In the genomic region with DNA sequence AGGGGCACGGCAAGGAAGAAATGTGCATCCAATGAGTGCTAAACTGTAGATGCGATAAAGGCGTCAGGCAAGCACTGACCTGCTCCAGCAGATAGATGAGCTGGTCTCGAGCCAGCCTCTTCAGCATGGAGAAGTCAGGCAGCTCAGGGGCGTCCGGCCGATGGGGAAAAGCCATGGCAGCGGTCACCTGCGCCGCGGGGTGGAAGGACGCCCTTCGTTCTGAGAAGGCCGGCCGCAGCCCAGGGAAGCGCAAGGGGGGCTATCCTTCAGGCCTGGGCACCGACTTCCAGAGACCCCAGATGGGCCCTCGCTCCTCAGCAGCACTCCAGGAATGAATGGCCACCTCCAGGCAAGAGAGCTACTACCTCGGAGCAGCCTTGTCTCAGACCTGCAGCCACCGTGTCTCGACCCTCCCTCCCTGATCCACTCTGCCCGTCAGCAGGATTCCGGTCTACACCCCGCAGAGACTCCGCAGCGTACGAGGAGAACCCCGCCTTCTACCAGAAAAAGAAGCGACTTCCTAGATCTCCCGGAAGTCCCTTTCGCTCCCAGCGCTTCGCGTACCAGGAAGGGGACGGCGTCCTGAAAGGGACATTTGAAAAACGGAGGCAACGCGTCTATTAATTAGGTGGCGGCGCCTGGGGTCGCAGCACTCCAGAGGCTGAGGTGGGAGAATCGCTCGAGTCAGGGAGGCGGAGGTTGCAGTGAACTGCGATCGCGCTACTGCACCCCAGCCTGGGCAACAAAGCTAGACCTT, we compare ENCODE assay signal across 1 cellular context.
TF ChIP-seq lines count a peak whose summit lies in the region.

A gene (minus strand): TSS at position 520 of the 757 bp plus-strand sequence. CDS start 345 bp downstream, at position 175.

TF ChIP-seq in GM12878, 131 proteins besides CTCF, POLR2A, EP300 and RAD21 (continued from another document and continues in another):
- TF ChIP-seq, protein P1, sequence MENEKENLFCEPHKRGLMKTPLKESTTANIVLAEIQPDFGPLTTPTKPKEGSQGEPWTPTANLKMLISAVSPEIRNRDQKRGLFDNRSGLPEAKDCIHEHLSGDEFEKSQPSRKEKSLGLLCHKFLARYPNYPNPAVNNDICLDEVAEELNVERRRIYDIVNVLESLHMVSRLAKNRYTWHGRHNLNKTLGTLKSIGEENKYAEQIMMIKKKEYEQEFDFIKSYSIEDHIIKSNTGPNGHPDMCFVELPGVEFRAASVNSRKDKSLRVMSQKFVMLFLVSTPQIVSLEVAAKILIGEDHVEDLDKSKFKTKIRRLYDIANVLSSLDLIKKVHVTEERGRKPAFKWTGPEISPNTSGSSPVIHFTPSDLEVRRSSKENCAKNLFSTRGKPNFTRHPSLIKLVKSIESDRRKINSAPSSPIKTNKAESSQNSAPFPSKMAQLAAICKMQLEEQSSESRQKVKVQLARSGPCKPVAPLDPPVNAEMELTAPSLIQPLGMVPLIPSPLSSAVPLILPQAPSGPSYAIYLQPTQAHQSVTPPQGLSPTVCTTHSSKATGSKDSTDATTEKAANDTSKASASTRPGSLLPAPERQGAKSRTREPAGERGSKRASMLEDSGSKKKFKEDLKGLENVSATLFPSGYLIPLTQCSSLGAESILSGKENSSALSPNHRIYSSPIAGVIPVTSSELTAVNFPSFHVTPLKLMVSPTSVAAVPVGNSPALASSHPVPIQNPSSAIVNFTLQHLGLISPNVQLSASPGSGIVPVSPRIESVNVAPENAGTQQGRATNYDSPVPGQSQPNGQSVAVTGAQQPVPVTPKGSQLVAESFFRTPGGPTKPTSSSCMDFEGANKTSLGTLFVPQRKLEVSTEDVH (IDR thresholded peaks at IDR 0.05; ENCODE audit: low read depth, partially characterized antibody): peak; percentile 75
- TF ChIP-seq STAT1 (conservative IDR thresholded peaks at IDR 0.05) (no peak), IKZF2 (IDR thresholded peaks at IDR 0.05) (peak; percentile 56 to 65; a peak in 3 of 4 replicates), MTA2 (IDR thresholded peaks at IDR 0.05; ENCODE audit: low read depth) (no peak), DPF2 (IDR thresholded peaks at IDR 0.05) (no peak), CBX5 (IDR thresholded peaks at IDR 0.05; ENCODE audit: low read depth) (no peak), EGR1 (IDR thresholded peaks at IDR 0.05; ENCODE audit: borderline replicate concordance in 1 of 2, low read depth in 2 of 2, low read length in 2 of 2) (peak in 1 of 2 experiments; percentile 43; a peak in 1 of 3 replicates), BHLHE40 (IDR thresholded peaks at IDR 0.05; ENCODE audit: borderline replicate concordance in 1 of 2, low read depth in 2 of 2, low read length in 1 of 2) (no peak), ZSCAN29 (IDR thresholded peaks at IDR 0.05) (peak; percentile 84), FOXM1 (IDR thresholded peaks at IDR 0.05; ENCODE audit: low read depth, low read length) (peak; percentile 34; the same call in 1 of the 2 replicates), PAX5 (IDR thresholded peaks at IDR 0.05; ENCODE audit: borderline replicate concordance, low read depth, low read length) (no peak; the same call in 1 of the 2 replicates), PAX8 (IDR thresholded peaks at IDR 0.05) (no peak), CEBPB (IDR thresholded peaks at IDR 0.05; ENCODE audit: borderline replicate concordance in 1 of 2, low read depth in 2 of 2, low read length in 2 of 2) (no peak), RUNX3 (IDR thresholded peaks at IDR 0.05; ENCODE audit: low read length) (peak; percentile 9; the same call in 1 of the 2 replicates), BRCA1 (IDR thresholded peaks at IDR 0.05; ENCODE audit: low read depth, low read length) (no peak), RB1 (IDR thresholded peaks at IDR 0.05; ENCODE audit: borderline replicate concordance) (no peak), MEF2B (IDR thresholded peaks at IDR 0.05; ENCODE audit: partially characterized antibody, poor library complexity, severe bottlenecking) (no peak), TCF7 (IDR thresholded peaks at IDR 0.05; ENCODE audit: borderline replicate concordance) (no peak), SUZ12 (IDR thresholded peaks at IDR 0.05; ENCODE audit: unreplicated experiment) (no peak), ASH2L (IDR thresholded peaks at IDR 0.05; ENCODE audit: borderline replicate concordance, low read depth) (0 out of 2 replicates have a peak, but pooled peaks have one; percentile 48)
- TF ChIP-seq, protein P2, sequence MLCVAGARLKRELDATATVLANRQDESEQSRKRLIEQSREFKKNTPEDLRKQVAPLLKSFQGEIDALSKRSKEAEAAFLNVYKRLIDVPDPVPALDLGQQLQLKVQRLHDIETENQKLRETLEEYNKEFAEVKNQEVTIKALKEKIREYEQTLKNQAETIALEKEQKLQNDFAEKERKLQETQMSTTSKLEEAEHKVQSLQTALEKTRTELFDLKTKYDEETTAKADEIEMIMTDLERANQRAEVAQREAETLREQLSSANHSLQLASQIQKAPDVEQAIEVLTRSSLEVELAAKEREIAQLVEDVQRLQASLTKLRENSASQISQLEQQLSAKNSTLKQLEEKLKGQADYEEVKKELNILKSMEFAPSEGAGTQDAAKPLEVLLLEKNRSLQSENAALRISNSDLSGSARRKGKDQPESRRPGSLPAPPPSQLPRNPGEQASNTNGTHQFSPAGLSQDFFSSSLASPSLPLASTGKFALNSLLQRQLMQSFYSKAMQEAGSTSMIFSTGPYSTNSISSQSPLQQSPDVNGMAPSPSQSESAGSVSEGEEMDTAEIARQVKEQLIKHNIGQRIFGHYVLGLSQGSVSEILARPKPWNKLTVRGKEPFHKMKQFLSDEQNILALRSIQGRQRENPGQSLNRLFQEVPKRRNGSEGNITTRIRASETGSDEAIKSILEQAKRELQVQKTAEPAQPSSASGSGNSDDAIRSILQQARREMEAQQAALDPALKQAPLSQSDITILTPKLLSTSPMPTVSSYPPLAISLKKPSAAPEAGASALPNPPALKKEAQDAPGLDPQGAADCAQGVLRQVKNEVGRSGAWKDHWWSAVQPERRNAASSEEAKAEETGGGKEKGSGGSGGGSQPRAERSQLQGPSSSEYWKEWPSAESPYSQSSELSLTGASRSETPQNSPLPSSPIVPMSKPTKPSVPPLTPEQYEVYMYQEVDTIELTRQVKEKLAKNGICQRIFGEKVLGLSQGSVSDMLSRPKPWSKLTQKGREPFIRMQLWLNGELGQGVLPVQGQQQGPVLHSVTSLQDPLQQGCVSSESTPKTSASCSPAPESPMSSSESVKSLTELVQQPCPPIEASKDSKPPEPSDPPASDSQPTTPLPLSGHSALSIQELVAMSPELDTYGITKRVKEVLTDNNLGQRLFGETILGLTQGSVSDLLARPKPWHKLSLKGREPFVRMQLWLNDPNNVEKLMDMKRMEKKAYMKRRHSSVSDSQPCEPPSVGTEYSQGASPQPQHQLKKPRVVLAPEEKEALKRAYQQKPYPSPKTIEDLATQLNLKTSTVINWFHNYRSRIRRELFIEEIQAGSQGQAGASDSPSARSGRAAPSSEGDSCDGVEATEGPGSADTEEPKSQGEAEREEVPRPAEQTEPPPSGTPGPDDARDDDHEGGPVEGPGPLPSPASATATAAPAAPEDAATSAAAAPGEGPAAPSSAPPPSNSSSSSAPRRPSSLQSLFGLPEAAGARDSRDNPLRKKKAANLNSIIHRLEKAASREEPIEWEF (IDR thresholded peaks at IDR 0.05; ENCODE audit: insufficient replicate concordance, low read depth, low read length): no peak
- TF ChIP-seq, protein P3, sequence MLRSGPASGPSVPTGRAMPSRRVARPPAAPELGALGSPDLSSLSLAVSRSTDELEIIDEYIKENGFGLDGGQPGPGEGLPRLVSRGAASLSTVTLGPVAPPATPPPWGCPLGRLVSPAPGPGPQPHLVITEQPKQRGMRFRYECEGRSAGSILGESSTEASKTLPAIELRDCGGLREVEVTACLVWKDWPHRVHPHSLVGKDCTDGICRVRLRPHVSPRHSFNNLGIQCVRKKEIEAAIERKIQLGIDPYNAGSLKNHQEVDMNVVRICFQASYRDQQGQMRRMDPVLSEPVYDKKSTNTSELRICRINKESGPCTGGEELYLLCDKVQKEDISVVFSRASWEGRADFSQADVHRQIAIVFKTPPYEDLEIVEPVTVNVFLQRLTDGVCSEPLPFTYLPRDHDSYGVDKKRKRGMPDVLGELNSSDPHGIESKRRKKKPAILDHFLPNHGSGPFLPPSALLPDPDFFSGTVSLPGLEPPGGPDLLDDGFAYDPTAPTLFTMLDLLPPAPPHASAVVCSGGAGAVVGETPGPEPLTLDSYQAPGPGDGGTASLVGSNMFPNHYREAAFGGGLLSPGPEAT (IDR thresholded peaks at IDR 0.05; ENCODE audit: low read depth): peak; percentile 87
- TF ChIP-seq, protein P4, sequence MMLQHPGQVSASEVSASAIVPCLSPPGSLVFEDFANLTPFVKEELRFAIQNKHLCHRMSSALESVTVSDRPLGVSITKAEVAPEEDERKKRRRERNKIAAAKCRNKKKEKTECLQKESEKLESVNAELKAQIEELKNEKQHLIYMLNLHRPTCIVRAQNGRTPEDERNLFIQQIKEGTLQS (IDR thresholded peaks at IDR 0.05; ENCODE audit: borderline replicate concordance, extremely low read depth, low read depth, low read length): no peak
- TF ChIP-seq, protein P5, sequence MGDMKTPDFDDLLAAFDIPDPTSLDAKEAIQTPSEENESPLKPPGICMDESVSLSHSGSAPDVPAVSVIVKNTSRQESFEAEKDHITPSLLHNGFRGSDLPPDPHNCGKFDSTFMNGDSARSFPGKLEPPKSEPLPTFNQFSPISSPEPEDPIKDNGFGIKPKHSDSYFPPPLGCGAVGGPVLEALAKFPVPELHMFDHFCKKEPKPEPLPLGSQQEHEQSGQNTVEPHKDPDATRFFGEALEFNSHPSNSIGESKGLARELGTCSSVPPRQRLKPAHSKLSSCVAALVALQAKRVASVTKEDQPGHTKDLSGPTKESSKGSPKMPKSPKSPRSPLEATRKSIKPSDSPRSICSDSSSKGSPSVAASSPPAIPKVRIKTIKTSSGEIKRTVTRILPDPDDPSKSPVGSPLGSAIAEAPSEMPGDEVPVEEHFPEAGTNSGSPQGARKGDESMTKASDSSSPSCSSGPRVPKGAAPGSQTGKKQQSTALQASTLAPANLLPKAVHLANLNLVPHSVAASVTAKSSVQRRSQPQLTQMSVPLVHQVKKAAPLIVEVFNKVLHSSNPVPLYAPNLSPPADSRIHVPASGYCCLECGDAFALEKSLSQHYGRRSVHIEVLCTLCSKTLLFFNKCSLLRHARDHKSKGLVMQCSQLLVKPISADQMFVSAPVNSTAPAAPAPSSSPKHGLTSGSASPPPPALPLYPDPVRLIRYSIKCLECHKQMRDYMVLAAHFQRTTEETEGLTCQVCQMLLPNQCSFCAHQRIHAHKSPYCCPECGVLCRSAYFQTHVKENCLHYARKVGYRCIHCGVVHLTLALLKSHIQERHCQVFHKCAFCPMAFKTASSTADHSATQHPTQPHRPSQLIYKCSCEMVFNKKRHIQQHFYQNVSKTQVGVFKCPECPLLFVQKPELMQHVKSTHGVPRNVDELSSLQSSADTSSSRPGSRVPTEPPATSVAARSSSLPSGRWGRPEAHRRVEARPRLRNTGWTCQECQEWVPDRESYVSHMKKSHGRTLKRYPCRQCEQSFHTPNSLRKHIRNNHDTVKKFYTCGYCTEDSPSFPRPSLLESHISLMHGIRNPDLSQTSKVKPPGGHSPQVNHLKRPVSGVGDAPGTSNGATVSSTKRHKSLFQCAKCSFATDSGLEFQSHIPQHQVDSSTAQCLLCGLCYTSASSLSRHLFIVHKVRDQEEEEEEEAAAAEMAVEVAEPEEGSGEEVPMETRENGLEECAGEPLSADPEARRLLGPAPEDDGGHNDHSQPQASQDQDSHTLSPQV (IDR thresholded peaks at IDR 0.05): no peak
- TF ChIP-seq, protein P6, sequence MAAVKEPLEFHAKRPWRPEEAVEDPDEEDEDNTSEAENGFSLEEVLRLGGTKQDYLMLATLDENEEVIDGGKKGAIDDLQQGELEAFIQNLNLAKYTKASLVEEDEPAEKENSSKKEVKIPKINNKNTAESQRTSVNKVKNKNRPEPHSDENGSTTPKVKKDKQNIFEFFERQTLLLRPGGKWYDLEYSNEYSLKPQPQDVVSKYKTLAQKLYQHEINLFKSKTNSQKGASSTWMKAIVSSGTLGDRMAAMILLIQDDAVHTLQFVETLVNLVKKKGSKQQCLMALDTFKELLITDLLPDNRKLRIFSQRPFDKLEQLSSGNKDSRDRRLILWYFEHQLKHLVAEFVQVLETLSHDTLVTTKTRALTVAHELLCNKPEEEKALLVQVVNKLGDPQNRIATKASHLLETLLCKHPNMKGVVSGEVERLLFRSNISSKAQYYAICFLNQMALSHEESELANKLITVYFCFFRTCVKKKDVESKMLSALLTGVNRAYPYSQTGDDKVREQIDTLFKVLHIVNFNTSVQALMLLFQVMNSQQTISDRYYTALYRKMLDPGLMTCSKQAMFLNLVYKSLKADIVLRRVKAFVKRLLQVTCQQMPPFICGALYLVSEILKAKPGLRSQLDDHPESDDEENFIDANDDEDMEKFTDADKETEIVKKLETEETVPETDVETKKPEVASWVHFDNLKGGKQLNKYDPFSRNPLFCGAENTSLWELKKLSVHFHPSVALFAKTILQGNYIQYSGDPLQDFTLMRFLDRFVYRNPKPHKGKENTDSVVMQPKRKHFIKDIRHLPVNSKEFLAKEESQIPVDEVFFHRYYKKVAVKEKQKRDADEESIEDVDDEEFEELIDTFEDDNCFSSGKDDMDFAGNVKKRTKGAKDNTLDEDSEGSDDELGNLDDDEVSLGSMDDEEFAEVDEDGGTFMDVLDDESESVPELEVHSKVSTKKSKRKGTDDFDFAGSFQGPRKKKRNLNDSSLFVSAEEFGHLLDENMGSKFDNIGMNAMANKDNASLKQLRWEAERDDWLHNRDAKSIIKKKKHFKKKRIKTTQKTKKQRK (IDR thresholded peaks at IDR 0.05; ENCODE audit: low read depth, low read length): no peak
- TF ChIP-seq, protein P7, sequence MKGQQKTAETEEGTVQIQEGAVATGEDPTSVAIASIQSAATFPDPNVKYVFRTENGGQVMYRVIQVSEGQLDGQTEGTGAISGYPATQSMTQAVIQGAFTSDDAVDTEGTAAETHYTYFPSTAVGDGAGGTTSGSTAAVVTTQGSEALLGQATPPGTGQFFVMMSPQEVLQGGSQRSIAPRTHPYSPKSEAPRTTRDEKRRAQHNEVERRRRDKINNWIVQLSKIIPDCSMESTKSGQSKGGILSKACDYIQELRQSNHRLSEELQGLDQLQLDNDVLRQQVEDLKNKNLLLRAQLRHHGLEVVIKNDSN (IDR thresholded peaks at IDR 0.05; ENCODE audit: borderline replicate concordance, extremely low read length, insufficient read depth, low read depth, low read length): no peak
- TF ChIP-seq, protein P8, sequence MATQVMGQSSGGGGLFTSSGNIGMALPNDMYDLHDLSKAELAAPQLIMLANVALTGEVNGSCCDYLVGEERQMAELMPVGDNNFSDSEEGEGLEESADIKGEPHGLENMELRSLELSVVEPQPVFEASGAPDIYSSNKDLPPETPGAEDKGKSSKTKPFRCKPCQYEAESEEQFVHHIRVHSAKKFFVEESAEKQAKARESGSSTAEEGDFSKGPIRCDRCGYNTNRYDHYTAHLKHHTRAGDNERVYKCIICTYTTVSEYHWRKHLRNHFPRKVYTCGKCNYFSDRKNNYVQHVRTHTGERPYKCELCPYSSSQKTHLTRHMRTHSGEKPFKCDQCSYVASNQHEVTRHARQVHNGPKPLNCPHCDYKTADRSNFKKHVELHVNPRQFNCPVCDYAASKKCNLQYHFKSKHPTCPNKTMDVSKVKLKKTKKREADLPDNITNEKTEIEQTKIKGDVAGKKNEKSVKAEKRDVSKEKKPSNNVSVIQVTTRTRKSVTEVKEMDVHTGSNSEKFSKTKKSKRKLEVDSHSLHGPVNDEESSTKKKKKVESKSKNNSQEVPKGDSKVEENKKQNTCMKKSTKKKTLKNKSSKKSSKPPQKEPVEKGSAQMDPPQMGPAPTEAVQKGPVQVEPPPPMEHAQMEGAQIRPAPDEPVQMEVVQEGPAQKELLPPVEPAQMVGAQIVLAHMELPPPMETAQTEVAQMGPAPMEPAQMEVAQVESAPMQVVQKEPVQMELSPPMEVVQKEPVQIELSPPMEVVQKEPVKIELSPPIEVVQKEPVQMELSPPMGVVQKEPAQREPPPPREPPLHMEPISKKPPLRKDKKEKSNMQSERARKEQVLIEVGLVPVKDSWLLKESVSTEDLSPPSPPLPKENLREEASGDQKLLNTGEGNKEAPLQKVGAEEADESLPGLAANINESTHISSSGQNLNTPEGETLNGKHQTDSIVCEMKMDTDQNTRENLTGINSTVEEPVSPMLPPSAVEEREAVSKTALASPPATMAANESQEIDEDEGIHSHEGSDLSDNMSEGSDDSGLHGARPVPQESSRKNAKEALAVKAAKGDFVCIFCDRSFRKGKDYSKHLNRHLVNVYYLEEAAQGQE (IDR thresholded peaks at IDR 0.05; ENCODE audit: low read depth, low read length): no peak
